27 cellular contexts compared by ENCODE assay signal in genomic region chr2:240520974-240521350, GRCh38. TPM values are rescaled to one million over a fixed set of nuclear protein-coding genes. Genes with fewer than 3 reads are reported as not detected.
A peak's percentile ranks its signal among the peaks of the same experiment; 100 is the strongest.
DNase-seq lines count a peak whose midpoint lies in the region; ATAC-seq and TF ChIP-seq lines count a peak whose summit lies in the region.
"Had no signal": no experiment of that assay in that cellular context is flagged by ENCODE, and none has a peak within 500 bp of the region (broad histone marks: within the 10 kb centered on the region; RNA-seq: fewer than 3 reads in every experiment).

No MANE protein-coding gene starts in this region.

- no peaks in the 10 kb centered on the region for H3K27me3 Mint-ChIP-seq in stimulated activated naive CD8-positive, alpha-beta T cell treated with anti-CD3 and anti-CD28 coated beads, Interleukin-15, amount 100 ng/mL, for 72 hours
- peaks cover 42% of the 10 kb centered on the region for H3K27me3 Mint-ChIP-seq in endodermal cell (ENCODE audit: insufficient read depth)
- H3K27me3 Mint-ChIP-seq in neural progenitor cell (ENCODE audit: insufficient read depth, low read depth), result peaks cover 16% of the 10 kb centered on the region

- H3K4me1 Mint-ChIP-seq in stimulated activated naive CD8-positive, alpha-beta T cell treated with anti-CD3 and anti-CD28 coated beads, Interleukin-15, amount 100 ng/mL, for 72 hours, result peaks cover 8% of the 10 kb centered on the region
- H3K4me1 Mint-ChIP-seq in endodermal cell (peaks cover 2% of the 10 kb centered on the region), neural progenitor cell (peaks cover 9% of the 10 kb centered on the region)

- H3F3A ChIP-seq in neural progenitor cell (ENCODE audit: low read depth), result peaks cover 4% of the 10 kb centered on the region

- H3K4me3 ChIP-seq in endodermal cell (ENCODE audit: low read length), result no peak overlapping the region
- H3K4me3 ChIP-seq in neural progenitor cell, result no peak overlapping the region
- no peak overlapping the region for H3K4me3 ChIP-seq in vagina
- H3K4me3 ChIP-seq: HAP-1, heart right ventricle had no signal

- H3K27me3 ChIP-seq in endodermal cell (ENCODE audit: control insufficient read depth, insufficient read depth, low read length, poor library complexity, severe bottlenecking), result peaks cover 23% of the 10 kb centered on the region
- peaks cover 40% of the 10 kb centered on the region for H3K27me3 ChIP-seq in neural progenitor cell
- no peaks in the 10 kb centered on the region for H3K27me3 ChIP-seq in vagina
- H3K27me3 ChIP-seq: breast epithelium had no signal

- H3K9me3 Mint-ChIP-seq in stimulated activated naive CD8-positive, alpha-beta T cell treated with anti-CD3 and anti-CD28 coated beads, Interleukin-15, amount 100 ng/mL, for 72 hours, result peaks cover 11 to 29% of the 10 kb centered on the region in 2 donors
- peaks cover 57% of the 10 kb centered on the region for H3K9me3 Mint-ChIP-seq in endodermal cell
- peaks cover 29% of the 10 kb centered on the region for H3K9me3 Mint-ChIP-seq in neural progenitor cell

- DNase-seq in stimulated activated naive CD8-positive, alpha-beta T cell treated with anti-CD3 and anti-CD28 coated beads, Interleukin-15, amount 100 ng/mL, for 72 hours, result no peak
- no peak for DNase-seq in stimulated activated naive CD8-positive, alpha-beta T cell treated with anti-CD3 and anti-CD28 coated beads, Interleukin-15, Interleukin-2, amounts not matched to agents 100 U/mL and 50 U/mL, for 24 hours
- peak; percentile 39 for DNase-seq in endodermal cell
- DNase-seq in neural progenitor cell (ENCODE audit: low spot score), result no peak
- DNase-seq in vagina (ENCODE audit: extremely low spot score in 2 of 2), result peak; percentile 44 to 87
- no peak for DNase-seq in NCI-H2227 treated with DMSO at 0.1 percent for 48 hours (lab: John Stamatoyannopoulos, UW)
- DNase-seq in LoVo (ENCODE audit: low spot score), result no peak
- DNase-seq: activated naive CD4-positive, alpha-beta T cell treated with anti-CD3 and anti-CD28 coated beads, Interleukin-2, amount 50 U/mL, for 16 hours; activated T-cell treated with anti-CD3 and anti-CD28 coated beads, Interleukin-2, amount 50 U/mL, for 72 hours; effector CD8-positive, alpha-beta T cell; foreskin keratinocyte; heart right ventricle; KG1; mesenchymal stem cell; MM.1S; NCI-H1417; NCI-H2081; NCI-H446; NCI-H774; RPMI8226; small intestine; substantia nigra had no signal

- ATAC-seq in stimulated activated naive CD8-positive, alpha-beta T cell treated with anti-CD3 and anti-CD28 coated beads, Interleukin-15, amount 100 ng/mL, for 72 hours, result peak; percentile 39
- ATAC-seq in stimulated activated naive CD8-positive, alpha-beta T cell treated with anti-CD3 and anti-CD28 coated beads, Interleukin-15, Interleukin-2, amounts not matched to agents 100 U/mL and 50 U/mL, for 24 hours, result no peak
- ATAC-seq in HG03025 (IDR thresholded peaks at IDR 0.05; ENCODE audit: low FRiP score, unreplicated experiment), result no peak
- ATAC-seq: activated CD4-positive, CD25-positive, alpha-beta regulatory T cell treated with anti-CD3 and anti-CD28 coated beads, Interleukin-2, amount 50 U/mL, for 24 hours had no signal

- intact Hi-C loops in vagina (cut with DNase I), result no loop called here

- no peak overlapping the region for H2AFZ ChIP-seq in neural progenitor cell (replicated peaks)

- H3K36me3 ChIP-seq in endodermal cell (ENCODE audit: control insufficient read depth, insufficient read depth, low read length) (peaks cover 9% of the 10 kb centered on the region), neural progenitor cell (no peaks in the 10 kb centered on the region), vagina (peaks cover 0 to 20% of the 10 kb centered on the region in 2 donors)
- H3K36me3 ChIP-seq: breast epithelium had no signal

- no peak overlapping the region for H3K4me2 ChIP-seq in neural progenitor cell

- no peak overlapping the region for H3K4me3 Mint-ChIP-seq in stimulated activated naive CD8-positive, alpha-beta T cell treated with anti-CD3 and anti-CD28 coated beads, Interleukin-15, amount 100 ng/mL, for 72 hours
- H3K4me3 Mint-ChIP-seq in endodermal cell (no peak overlapping the region), neural progenitor cell (peak overlapping the region; percentile 28)
- H3K4me3 Mint-ChIP-seq: activated T-cell treated with anti-CD3 and anti-CD28 coated beads, Interleukin-2, amount 50 U/mL, for 72 hours; T-helper 1 cell treated with Interleukin-12 subunit alpha and Interleukin-12 subunit beta and Interleukin-4 antibody, amounts not matched to agents 30 μg/mL and 1 μg/mL, for 36 hours had no signal

- no peak for TF ChIP-seq POLR2A in vagina (IDR thresholded peaks at IDR 0.05)

- no peaks in the 10 kb centered on the region for H3K4me1 ChIP-seq in endodermal cell (ENCODE audit: control insufficient read depth, insufficient read depth, low read length)
- H3K4me1 ChIP-seq in neural progenitor cell, result peaks cover 7% of the 10 kb centered on the region
- H3K4me1 ChIP-seq in vagina, result peaks cover 16% of the 10 kb centered on the region
- H3K4me1 ChIP-seq: breast epithelium, HAP-1 had no signal

- no peak overlapping the region for H3K27ac Mint-ChIP-seq in stimulated activated naive CD8-positive, alpha-beta T cell treated with anti-CD3 and anti-CD28 coated beads, Interleukin-15, amount 100 ng/mL, for 72 hours
- H3K27ac Mint-ChIP-seq in endodermal cell, result no peak overlapping the region
- H3K27ac Mint-ChIP-seq in neural progenitor cell, result peak overlapping the region; percentile 88
- H3K27ac Mint-ChIP-seq: activated T-cell treated with anti-CD3 and anti-CD28 coated beads, Interleukin-2, amount 50 U/mL, for 72 hours; T-helper 1 cell treated with Interleukin-12 subunit alpha and Interleukin-12 subunit beta and Interleukin-4 antibody, amounts not matched to agents 30 μg/mL and 1 μg/mL, for 36 hours had no signal

- H3K36me3 Mint-ChIP-seq in endodermal cell (ENCODE audit: low read depth) (peaks cover 53% of the 10 kb centered on the region), neural progenitor cell (peaks cover 34% of the 10 kb centered on the region)

- no peaks in the 10 kb centered on the region for H3K79me2 ChIP-seq in neural progenitor cell (ENCODE audit: low read depth)

- no peaks in the 10 kb centered on the region for H4K20me1 ChIP-seq in neural progenitor cell (ENCODE audit: low read depth)

- no peak overlapping the region for H3K27ac ChIP-seq in endodermal cell (ENCODE audit: low read depth, low read length)
- H3K27ac ChIP-seq in neural progenitor cell, result no peak overlapping the region
- H3K27ac ChIP-seq in vagina, result no peak overlapping the region
- H3K27ac ChIP-seq: breast epithelium, foreskin keratinocyte, heart right ventricle had no signal

- WGBS in endodermal cell (ENCODE audit: insufficient coverage in 1 of 2, insufficient read length in 1 of 2), 2 experiments, result 94% methylated on average over 6 to 12 of the region's 12 CpGs

- H3K9me3 ChIP-seq in endodermal cell (ENCODE audit: control insufficient read depth, low read length) (peaks cover 26% of the 10 kb centered on the region), neural progenitor cell (ENCODE audit: low read depth) (no peaks in the 10 kb centered on the region), vagina (no peaks in the 10 kb centered on the region)
- H3K9me3 ChIP-seq: breast epithelium had no signal

- H3K9ac ChIP-seq in endodermal cell (ENCODE audit: extremely low read depth, low read length, poor library complexity, severe bottlenecking), result no peak overlapping the region
- no peak overlapping the region for H3K9ac ChIP-seq in neural progenitor cell

- TF ChIP-seq CTCF in endodermal cell (conservative IDR thresholded peaks at IDR 0.05) (no peak), neural progenitor cell (IDR thresholded peaks at IDR 0.05) (no peak), vagina (IDR thresholded peaks at IDR 0.05) (no peak)

RNA-seq across cellular contexts. Expression of gene ANKMY1, which starts 36.8 kb away (rescaled TPM):
- total RNA-seq in endodermal cell, result 10 to 100 TPM in 1 of 2 donors, 1 to 10 TPM in 1; 7.4 to 13.3 TPM
- polyA plus RNA-seq in endodermal cell (2013, experiment 1 of 2), result 6.2 TPM
- 4.8 TPM for polyA plus RNA-seq in endodermal cell (2013, experiment 2 of 2)
- total RNA-seq in neural progenitor cell (ENCODE audit: low replicate concordance), result 4.2 and 6.9 TPM in 2 replicates
- total RNA-seq in vagina, result 20.6 TPM

RNA-seq across cellular contexts. Expression of gene DUSP28, which starts 39.2 kb away (rescaled TPM):
- 1 to 10 TPM; 1.4 to 2.8 TPM for total RNA-seq in endodermal cell
- 8.9 TPM for polyA plus RNA-seq in endodermal cell (2013, experiment 1 of 2)
- polyA plus RNA-seq in endodermal cell (2013, experiment 2 of 2), result 6.1 TPM
- 5.1 and 8.9 TPM in 2 replicates for total RNA-seq in neural progenitor cell (ENCODE audit: low replicate concordance)
- total RNA-seq in vagina, result 5.9 TPM

RNA-seq across cellular contexts. Expression of gene RNPEPL1, which starts 47.3 kb away (rescaled TPM):
- 10 to 100 TPM; 38.4 to 52.4 TPM for total RNA-seq in endodermal cell
- polyA plus RNA-seq in endodermal cell (2013, experiment 1 of 2), result 18.2 TPM
- polyA plus RNA-seq in endodermal cell (2013, experiment 2 of 2), result 18.1 TPM
- total RNA-seq in neural progenitor cell (ENCODE audit: low replicate concordance), result 2.7 and 7.5 TPM in 2 replicates
- 65.1 TPM for total RNA-seq in vagina

Comparison
In these comparisons a context has a peak if more than half of its experiments do, and no peak if none do; other contexts are left out.
1. DNase-seq: peak in endodermal cell (single experiment) and vagina (2 of 2); none in stimulated activated naive CD8-positive, alpha-beta T cell treated with anti-CD3 and anti-CD28 coated beads, Interleukin-15, amount 100 ng/mL, for 72 hours (0 of 2), stimulated activated naive CD8-positive, alpha-beta T cell treated with anti-CD3 and anti-CD28 coated beads, Interleukin-15, Interleukin-2, amounts not matched to agents 100 U/mL and 50 U/mL, for 24 hours (single experiment), neural progenitor cell (single experiment), NCI-H2227 treated with DMSO at 0.1 percent for 48 hours (single experiment) and LoVo (single experiment).